10 cellular contexts compared by ENCODE assay signal in genomic region chr20:53040678-53041674, GRCh38.
A peak's percentile ranks its signal among the peaks of the same experiment; 100 is the strongest.
DNase-seq lines count a peak whose midpoint lies in the region; ATAC-seq and TF ChIP-seq lines count a peak whose summit lies in the region.
"Had no signal": no experiment of that assay in that cellular context is flagged by ENCODE, and none has a peak within 500 bp of the region (broad histone marks: within the 10 kb centered on the region; RNA-seq: fewer than 3 reads in every experiment).

No MANE protein-coding gene starts in this region.

- peaks cover 3% of the 10 kb centered on the region for H3K36me3 Mint-ChIP-seq in brain

- peaks cover 0 to 4% (median 0%) of the 10 kb centered on the region in 5 experiments for H3K9me3 Mint-ChIP-seq in brain

- H3K9me3 ChIP-seq in muscle layer of duodenum (ENCODE audit: control insufficient read depth in 1 of 2, low read length in 2 of 2) (no peaks in the 10 kb centered on the region), WERI-Rb-1 (ENCODE audit: severe bottlenecking) (no peaks in the 10 kb centered on the region)

- no peak for TF ChIP-seq CTCF in brain (conservative IDR thresholded peaks at IDR 0.05)
- TF ChIP-seq CTCF in WERI-Rb-1 (IDR thresholded peaks at IDR 0.05; ENCODE audit: low read depth, low read length) = no peak

- no peak for ATAC-seq in GM21723 (IDR thresholded peaks at IDR 0.05; ENCODE audit: unreplicated experiment)
- no peak for ATAC-seq in GM18858 (IDR thresholded peaks at IDR 0.05; ENCODE audit: unreplicated experiment)

- H3K27ac Mint-ChIP-seq in brain = peak overlapping the region in 3 of 5 experiments; percentile 62 to 69 (median 67)

- peaks cover 29% of the 10 kb centered on the region for H3K4me1 Mint-ChIP-seq in brain

- peaks cover 8 to 19% of the 10 kb centered on the region in 2 donors for H3K4me1 ChIP-seq in muscle layer of duodenum (ENCODE audit: control insufficient read depth in 1 of 2, insufficient read depth in 2 of 2, low read length in 2 of 2)

- H3K27ac ChIP-seq in muscle layer of duodenum (ENCODE audit: low read length) = peak overlapping the region; percentile 32
- H3K27ac ChIP-seq in WERI-Rb-1 = no peak overlapping the region

- no peaks in the 10 kb centered on the region for H3K27me3 ChIP-seq in muscle layer of duodenum (ENCODE audit: low read depth, low read length)
- H3K27me3 ChIP-seq in WERI-Rb-1 (ENCODE audit: insufficient read depth, low read depth, severe bottlenecking) = no peaks in the 10 kb centered on the region

- no peak overlapping the region for H3K4me3 Mint-ChIP-seq in brain

- DNase-seq in DMS 273 (lab: John Stamatoyannopoulos, UW; ENCODE audit: unreplicated experiment) = peak; percentile 80
- DNase-seq in NCI-H2107 treated with DMSO at 0.1 percent for 48 hours (lab: John Stamatoyannopoulos, UW; ENCODE audit: unreplicated experiment) = peak; percentile 98
- DNase-seq in DMS114 treated with DMSO at 0.1 percent for 48 hours (lab: John Stamatoyannopoulos, UW; ENCODE audit: unreplicated experiment) = no peak
- no peak for DNase-seq in WERI-Rb-1
- DNase-seq: cortex of kidney, NCI-H526 treated with DMSO at 0.1 percent for 48 hours had no signal

- peaks cover 2% of the 10 kb centered on the region for H3K27me3 Mint-ChIP-seq in brain

- H3K4me3 ChIP-seq in muscle layer of duodenum (ENCODE audit: low read depth in 1 of 2, low read length in 2 of 2) = peak overlapping the region in 1 of 2 donors; percentile 7
- no peak overlapping the region for H3K4me3 ChIP-seq in WERI-Rb-1 (ENCODE audit: low read depth, low read length)

- H3K36me3 ChIP-seq in muscle layer of duodenum (ENCODE audit: control insufficient read depth in 1 of 2, insufficient read depth in 2 of 2, low read length in 2 of 2) (no peaks in the 10 kb centered on the region), WERI-Rb-1 (no peaks in the 10 kb centered on the region)

Comparison
In these comparisons a context has a peak if more than half of its experiments do, and no peak if none do; other contexts are left out.
1. DNase-seq: peak in DMS 273 (single experiment) and NCI-H2107 treated with DMSO at 0.1 percent for 48 hours (single experiment); none in DMS114 treated with DMSO at 0.1 percent for 48 hours (single experiment) and WERI-Rb-1 (single experiment).